ENCODE assay signal across 17 cellular contexts in the genomic region with DNA sequence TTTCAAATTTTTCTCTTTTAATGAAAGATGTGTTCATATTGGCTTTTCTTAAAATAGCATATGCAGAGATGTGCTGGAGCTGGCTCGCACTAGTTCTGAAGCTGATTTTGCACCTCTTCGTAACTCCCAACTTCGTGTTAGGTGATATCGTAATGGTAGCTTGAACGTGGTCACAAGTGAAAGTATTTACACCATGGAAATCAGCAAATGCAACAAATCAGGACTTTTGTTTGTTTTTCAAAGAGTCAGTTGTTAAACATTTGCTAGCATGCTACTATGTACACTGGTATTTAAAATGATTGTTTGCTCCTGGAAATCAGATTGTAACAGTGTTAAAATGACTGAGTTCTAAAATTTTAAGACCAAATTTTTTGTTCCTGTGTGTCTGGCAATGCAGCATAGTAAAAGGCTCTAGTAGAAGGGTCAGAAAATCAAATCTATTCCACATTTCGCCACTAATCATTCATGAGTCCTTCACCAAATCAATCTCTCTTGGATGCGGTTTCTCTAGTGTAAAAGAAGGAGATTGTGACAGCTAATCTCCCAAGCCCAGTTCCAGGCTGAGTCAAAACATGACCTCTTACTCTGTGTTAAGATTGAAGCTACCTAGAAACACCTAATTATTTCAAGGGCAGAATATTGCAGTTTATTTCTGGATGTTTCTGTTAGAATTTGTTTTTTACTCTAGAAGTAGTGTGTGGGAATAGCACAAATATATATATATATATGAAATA. TPM values are rescaled to one million over a fixed set of nuclear protein-coding genes. Genes with fewer than 3 reads are reported as not detected.
DNase-seq lines count a peak whose midpoint lies in the region; ATAC-seq, FAIRE-seq and TF ChIP-seq lines count a peak whose summit lies in the region.
"Had no signal": no experiment of that assay in that cellular context is flagged by ENCODE, and none has a peak within 500 bp of the region (broad histone marks: within the 10 kb centered on the region; RNA-seq: fewer than 3 reads in every experiment).

No MANE protein-coding gene starts in this region.

- BruUV-seq in GM12878 (replicated peaks; lab: Mats Ljungman, UMichigan) (no TSS peak), HepG2 (replicated peaks; lab: Mats Ljungman, UMichigan) (no TSS peak)

- H3K4me2 ChIP-seq in GM12878 (ENCODE audit: control insufficient read depth, insufficient read depth): no peak overlapping the region
- 0 out of 2 replicates have a peak overlapping the region, but pooled peaks have one; percentile 40 for H3K4me2 ChIP-seq in HepG2 (ENCODE audit: low read depth, low read length)
- H3K4me2 ChIP-seq: BLaER1 treated with 17β-estradiol and CSF1 and Interleukin-3, amounts not matched to agents 10 nM and 100 nM had no signal

- CTCF ChIA-PET in activated CD8-positive, alpha-beta memory T cell treated with anti-CD3 and anti-CD28 coated beads, Interleukin-2, amount 10 ng/mL, durations not matched to agents 7 days and 5 days (lab: Charles Lee): no interaction called here
- CTCF ChIA-PET in GM12878 (lab: Yijun Ruan, JAX) (interaction anchor here (0.6 to 1.3 kb wide), 4 partner anchors 11 to 485 kb away, joined by 3 to 4 read pairs (median 3); partner anchors contain the start of gene EOMES), HepG2 (lab: Yijun Ruan, JAX; ENCODE audit: low intra/inter-chr PET ratio, low total read pairs) (no interaction called here)

- H3K27ac ChIP-seq in GM12878 (ENCODE audit: control insufficient read depth, insufficient read depth) (no peak overlapping the region), HepG2 (ENCODE audit: extremely low read length, insufficient read depth, low read length) (no peak overlapping the region), spleen (peak overlapping the region in 1 of 8 donors; percentile 29)
- H3K27ac ChIP-seq: BLaER1 treated with 17β-estradiol and CSF1 and Interleukin-3, amounts not matched to agents 10 nM and 100 nM; Peyer's patch had no signal

- H2AFZ ChIP-seq in GM12878 (ENCODE audit: control insufficient read depth, low read depth, low read length) (no peak overlapping the region), HepG2 (ENCODE audit: low read length) (no peak overlapping the region)

- SMC1A ChIA-PET in GM12878 (lab: Charles Lee; ENCODE audit: uncharacterized antibody, unreplicated experiment): interaction anchor here (0.9 to 2.3 kb wide), 13 partner anchors 9 to 189 kb away, joined by 3 to 8 read pairs (median 3); no protein-coding TSS in a partner anchor

- in situ Hi-C loops in GM12878 (cut with MboI) (no loop called here), HepG2 (cut with HindIII; ENCODE audit: extremely low pct_ligation_motif_present, low pct_unique_long_range_greater_than_20kb) (no loop called here)

- TF ChIP-seq POLR2A in GM12878 (IDR thresholded peaks at IDR 0.05; ENCODE audit: low read depth, low read length) (no peak), HepG2 (IDR thresholded peaks at IDR 0.05; ENCODE audit: insufficient read depth in 1 of 2, low read depth in 2 of 2, low read length in 2 of 2) (no peak), spleen (IDR thresholded peaks at IDR 0.05) (no peak)

- TF ChIP-seq EP300 in GM12878 (IDR thresholded peaks at IDR 0.05; ENCODE audit: borderline replicate concordance in 1 of 2, control insufficient read depth in 1 of 2, low read depth in 2 of 2, low read length in 2 of 2): no peak
- no peak for TF ChIP-seq EP300 in HepG2 (IDR thresholded peaks at IDR 0.05; ENCODE audit: low read depth in 2 of 2, low read length in 2 of 2)
- no peak for TF ChIP-seq EP300 in HepG2 (CRISPR knock-in tag; IDR thresholded peaks at IDR 0.05; ENCODE audit: borderline replicate concordance)

- TF ChIP-seq RAD21 in GM12878 (IDR thresholded peaks at IDR 0.05; ENCODE audit: insufficient read depth, low read depth, low read length) (no peak), HepG2 (CRISPR knock-in tag; IDR thresholded peaks at IDR 0.05) (no peak)

- TF ChIP-seq CTCF in GM12878 (IDR thresholded peaks at IDR 0.05 in 2 of 3, conservative IDR thresholded peaks at IDR 0.05 in 1 of 3; ENCODE audit: control insufficient read depth in 2 of 3, extremely low read depth in 1 of 3, insufficient read depth in 1 of 3, low read depth in 3 of 3, low read length in 3 of 3) (no peak), HepG2 (CRISPR knock-in tag; IDR thresholded peaks at IDR 0.05) (no peak), spleen (IDR thresholded peaks at IDR 0.05 in 8 of 11, conservative IDR thresholded peaks at IDR 0.05 in 3 of 11) (no peak)

- H3K9ac ChIP-seq in GM12878 (ENCODE audit: control insufficient read depth, insufficient read depth, low read length): no peak overlapping the region
- no peak overlapping the region for H3K9ac ChIP-seq in HepG2 (ENCODE audit: insufficient read depth, low read depth, low read length)
- H3K9ac ChIP-seq: BLaER1 treated with 17β-estradiol and CSF1 and Interleukin-3, amounts not matched to agents 10 nM and 100 nM had no signal

- no peaks in the 10 kb centered on the region for H3K27me3 Mint-ChIP-seq in activated CD8-positive, alpha-beta memory T cell treated with anti-CD3 and anti-CD28 coated beads, Interleukin-2, amount 10 ng/mL, durations not matched to agents 7 days and 5 days

- H3K27me3 ChIP-seq in GM12878 (replicated peaks in 1 of 2; ENCODE audit: control insufficient read depth in 2 of 2, insufficient read depth in 2 of 2, low read length in 1 of 2): no peaks in the 10 kb centered on the region
- no peaks in the 10 kb centered on the region for H3K27me3 ChIP-seq in HepG2 (ENCODE audit: control insufficient read depth in 1 of 2, insufficient read depth in 2 of 2, low read length in 2 of 2)
- no peaks in the 10 kb centered on the region for H3K27me3 ChIP-seq in spleen (replicated peaks in 1 of 7)
- H3K27me3 ChIP-seq: BLaER1 treated with 17β-estradiol and CSF1 and Interleukin-3, amounts not matched to agents 10 nM and 100 nM; Peyer's patch had no signal

- H3K27ac Mint-ChIP-seq in activated CD8-positive, alpha-beta memory T cell treated with anti-CD3 and anti-CD28 coated beads, Interleukin-2, amount 10 ng/mL, durations not matched to agents 7 days and 5 days: peak overlapping the region; percentile 44
- H3K27ac Mint-ChIP-seq in stimulated activated effector memory CD8-positive, alpha-beta T cell treated with anti-CD3 and anti-CD28 coated beads, Interleukin-12 subunit alpha, Interleukin-12 subunit beta, amount 100 ng/mL, for 72 hours: no peak overlapping the region

- H3K4me3 Mint-ChIP-seq in activated CD8-positive, alpha-beta memory T cell treated with anti-CD3 and anti-CD28 coated beads, Interleukin-2, amount 10 ng/mL, durations not matched to agents 7 days and 5 days: peak overlapping the region; percentile 2
- peak overlapping the region; percentile 36 for H3K4me3 Mint-ChIP-seq in stimulated activated effector memory CD8-positive, alpha-beta T cell treated with anti-CD3 and anti-CD28 coated beads, Interleukin-12 subunit alpha, Interleukin-12 subunit beta, amount 100 ng/mL, for 72 hours

- no peaks in the 10 kb centered on the region for H3K4me1 ChIP-seq in GM12878 (ENCODE audit: control insufficient read depth, insufficient read depth, low read length)
- peaks cover 12% of the 10 kb centered on the region; the same call in 1 of the 2 replicates for H3K4me1 ChIP-seq in HepG2 (ENCODE audit: insufficient read depth, low read length)
- H3K4me1 ChIP-seq in spleen: peaks cover 0 to 17% (median 3%) of the 10 kb centered on the region in 6 donors
- H3K4me1 ChIP-seq: Peyer's patch had no signal

- WGBS in GM12878 (ENCODE audit: insufficient coverage, insufficient replicate concordance, low lambda C conversion rate, missing lambda C conversion rate): 18% methylated on average over 7 of the region's 7 CpGs
- WGBS in HepG2 (ENCODE audit: low lambda C conversion rate): 22% methylated on average over 7 of the region's 7 CpGs
- WGBS in spleen, 5 donors: 69 to 82% (median 80%) methylated on average over 7 of the region's 7 CpGs

- H3K9me3 Mint-ChIP-seq in activated CD8-positive, alpha-beta memory T cell treated with anti-CD3 and anti-CD28 coated beads, Interleukin-2, amount 10 ng/mL, durations not matched to agents 7 days and 5 days (ENCODE audit: low read depth): no peaks in the 10 kb centered on the region
- H3K9me3 Mint-ChIP-seq in stimulated activated effector memory CD8-positive, alpha-beta T cell treated with anti-CD3 and anti-CD28 coated beads, Interleukin-12 subunit alpha, Interleukin-12 subunit beta, amount 100 ng/mL, for 72 hours: no peaks in the 10 kb centered on the region

- ATAC-seq in activated CD8-positive, alpha-beta memory T cell treated with anti-CD3 and anti-CD28 coated beads, Interleukin-2, amount 10 ng/mL, durations not matched to agents 7 days and 5 days: peak; percentile 30
- ATAC-seq in GM12878 (peak; percentile 54), HepG2 (peak; percentile 56), GM21529 (IDR thresholded peaks at IDR 0.05; ENCODE audit: unreplicated experiment) (no peak)
- peak; percentile 55 for ATAC-seq in stimulated activated effector memory CD8-positive, alpha-beta T cell treated with anti-CD3 and anti-CD28 coated beads, Interleukin-12 subunit alpha, Interleukin-12 subunit beta, amount 100 ng/mL, for 72 hours

- H3K4me1 Mint-ChIP-seq in activated CD8-positive, alpha-beta memory T cell treated with anti-CD3 and anti-CD28 coated beads, Interleukin-2, amount 10 ng/mL, durations not matched to agents 7 days and 5 days: peaks cover 24% of the 10 kb centered on the region
- H3K4me1 Mint-ChIP-seq in stimulated activated effector memory CD8-positive, alpha-beta T cell treated with anti-CD3 and anti-CD28 coated beads, Interleukin-12 subunit alpha, Interleukin-12 subunit beta, amount 100 ng/mL, for 72 hours: peaks cover 19% of the 10 kb centered on the region

- DNase-seq in activated CD8-positive, alpha-beta memory T cell treated with anti-CD3 and anti-CD28 coated beads, Interleukin-2, amount 10 ng/mL, durations not matched to agents 7 days and 5 days: no peak
- no peak for DNase-seq in activated CD8-positive, alpha-beta memory T cell treated with anti-CD3 and anti-CD28 coated beads for 24 hours
- no peak for DNase-seq in GM12878 (ENCODE audit: low read depth, low spot score)
- DNase-seq in HepG2 (ENCODE audit: low spot score): peak; percentile 4
- DNase-seq in stimulated activated effector memory CD8-positive, alpha-beta T cell treated with anti-CD3 and anti-CD28 coated beads, Interleukin-12 subunit alpha, Interleukin-12 subunit beta, amount 100 ng/mL, for 72 hours (ENCODE audit: low spot score in 2 of 2): no peak
- no peak for DNase-seq in spleen
- no peak for DNase-seq in GM03348 (ENCODE audit: low spot score)
- DNase-seq: DMS 273 treated with DMSO at 0.1 percent for 48 hours, HCEC 1CT, KG1, NCI-H1436, NCI-H2029 treated with DMSO at 0.1 percent for 48 hours, NCI-H510A treated with DMSO at 0.1 percent for 48 hours, Peyer's patch, SHP77 had no signal

- POLR2A ChIA-PET in GM12878 (lab: Charles Lee) (interaction anchor here (1.2 to 1.4 kb wide), 2 partner anchors 10 to 187 kb away, joined by 4 to 6 read pairs; no protein-coding TSS in a partner anchor), HepG2 (lab: Yijun Ruan, JAX) (no interaction called here)

- no peak overlapping the region for H3K4me3 ChIP-seq in GM12878
- no peak overlapping the region; a peak in 1 of 6 replicates for H3K4me3 ChIP-seq in HepG2 (replicated peaks in 1 of 3; ENCODE audit: insufficient read depth in 1 of 3, low read depth in 2 of 3, low read length in 3 of 3)
- no peak overlapping the region for H3K4me3 ChIP-seq in spleen
- H3K4me3 ChIP-seq: BLaER1 treated with 17β-estradiol and CSF1 and Interleukin-3, amounts not matched to agents 10 nM and 100 nM; Peyer's patch had no signal

- no peaks in the 10 kb centered on the region for H3K79me2 ChIP-seq in GM12878 (ENCODE audit: control insufficient read depth, insufficient read depth, low read length)
- no peaks in the 10 kb centered on the region for H3K79me2 ChIP-seq in HepG2 (ENCODE audit: insufficient read depth, low read length)

- H3K36me3 ChIP-seq in GM12878 (ENCODE audit: control insufficient read depth in 2 of 2, insufficient read depth in 2 of 2, low read length in 1 of 2): no peaks in the 10 kb centered on the region
- no peaks in the 10 kb centered on the region for H3K36me3 ChIP-seq in HepG2 (replicated peaks in 1 of 2; ENCODE audit: control insufficient read depth in 1 of 2, insufficient read depth in 2 of 2, low read length in 2 of 2)
- H3K36me3 ChIP-seq in spleen: no peaks in the 10 kb centered on the region
- H3K36me3 ChIP-seq: BLaER1 treated with 17β-estradiol and CSF1 and Interleukin-3, amounts not matched to agents 10 nM and 100 nM; Peyer's patch had no signal

- RAD21 ChIA-PET in GM12878 (lab: Charles Lee; ENCODE audit: unreplicated experiment): interaction anchor here (1.1 to 2.1 kb wide), 4 partner anchors 11 to 495 kb away, joined by 3 to 8 read pairs (median 4); no protein-coding TSS in a partner anchor

- H3K9me3 ChIP-seq in GM12878 (replicated peaks; ENCODE audit: control insufficient read depth, insufficient read depth, low read length) (no peaks in the 10 kb centered on the region), HepG2 (ENCODE audit: low read length) (no peaks in the 10 kb centered on the region), spleen (no peaks in the 10 kb centered on the region)
- H3K9me3 ChIP-seq: Peyer's patch had no signal

- H3K36me3 Mint-ChIP-seq in activated CD8-positive, alpha-beta memory T cell treated with anti-CD3 and anti-CD28 coated beads, Interleukin-2, amount 10 ng/mL, durations not matched to agents 7 days and 5 days: peaks cover 10% of the 10 kb centered on the region
- no peaks in the 10 kb centered on the region for H3K36me3 Mint-ChIP-seq in stimulated activated effector memory CD8-positive, alpha-beta T cell treated with anti-CD3 and anti-CD28 coated beads, Interleukin-12 subunit alpha, Interleukin-12 subunit beta, amount 100 ng/mL, for 72 hours

- FAIRE-seq in GM12878 (lab: Jason Lieb, UNC): no peak
- no peak for FAIRE-seq in HepG2 (lab: Jason Lieb, UNC)

- intact Hi-C loops in GM12878 (cut with micrococcal nuclease; ENCODE audit: unreplicated experiment) (no loop called here), HepG2 (cut with micrococcal nuclease; ENCODE audit: unreplicated experiment) (loop anchor here (5.0 kb wide), 1 partner anchor 35 kb away; no protein-coding TSS in a partner anchor), spleen (cut with DNase I; ENCODE audit: low total_unique reads) (no loop called here)

- H4K20me1 ChIP-seq in GM12878 (ENCODE audit: control insufficient read depth, insufficient read depth): no peaks in the 10 kb centered on the region
- no peaks in the 10 kb centered on the region for H4K20me1 ChIP-seq in HepG2 (ENCODE audit: insufficient read depth, low read length)
- H4K20me1 ChIP-seq: BLaER1 treated with 17β-estradiol and CSF1 and Interleukin-3, amounts not matched to agents 10 nM and 100 nM had no signal

RNA-seq across cellular contexts. Expression of gene CMC1, which starts 34.3 kb away (rescaled TPM):
- 10 to 100 TPM; 22.5 to 23.7 TPM for total RNA-seq in activated CD8-positive, alpha-beta memory T cell treated with anti-CD3 and anti-CD28 coated beads, Interleukin-2, amount 10 ng/mL, durations not matched to agents 7 days and 5 days
- 59.0 and 65.7 TPM in 2 replicates for total RNA-seq in GM12878 (2013; cell fraction: nucleolus; rRNA removed)
- total RNA-seq in GM12878 (2014; rRNA removed): 12.3 and 13.8 TPM in 2 replicates
- total RNA-seq in GM12878 (2014; rRNA removed; fragmentation: Illumina TruSeq; extraction: Trizol): 15.9 and 16.2 TPM in 2 replicates
- 22.9 and 27.1 TPM in 2 replicates for total RNA-seq in GM12878 (2021)
- 13.4 TPM for polyA plus RNA-seq in GM12878 (2011; ENCODE audit: low read depth)
- polyA plus RNA-seq in GM12878 (2011; rRNA removed): 84.3 and 148 TPM in 2 replicates
- polyA plus RNA-seq in GM12878 (2011; cell fraction: cytosol; rRNA removed): 25.1 and 25.6 TPM in 2 replicates
- polyA plus RNA-seq in GM12878 (2011; cell fraction: nucleus; rRNA removed): 38.7 and 50.8 TPM in 2 replicates
- polyA plus RNA-seq in GM12878 (2012): 24.4 and 28.2 TPM in 2 replicates
- polyA plus RNA-seq in GM12878 (2014; fragmentation: Illumina TruSeq; extraction: Trizol): 13.0 and 16.3 TPM in 2 replicates
- polyA plus RNA-seq in GM12878 (2014; fragmentation: Nextera tagmentation; extraction: Ambion mirVana): 10 to 100 TPM; 26.9 to 41.2 TPM
- polyA plus RNA-seq in GM12878 (2014; rRNA removed): 31.4 and 32.6 TPM in 2 replicates
- polyA plus RNA-seq in GM12878 (2016; fragmentation: Nextera tagmentation; extraction: Ambion mirVana): 100 to 1,000 TPM in 1 of 2 experiments, 10 to 100 TPM in 1; 94.4 to 118 TPM
- 13.3 and 15.8 TPM in 2 replicates for polyA minus RNA-seq in GM12878 (2011; rRNA and poly(A)+ RNA removed)
- polyA minus RNA-seq in GM12878 (2011; cell fraction: cytosol; rRNA and poly(A)+ RNA removed): 10.4 and 23.9 TPM in 2 replicates
- 52.2 and 85.2 TPM in 2 replicates for polyA minus RNA-seq in GM12878 (2011; cell fraction: nucleus; rRNA and poly(A)+ RNA removed)
- 29.5 and 32.3 TPM in 2 replicates for total RNA-seq in HepG2 (2016; rRNA removed; fragmentation: Illumina TruSeq; extraction: Trizol)
- 23.4 and 25.5 TPM in 2 replicates for total RNA-seq in HepG2 (2016; cell fraction: cytosol; rRNA removed; fragmentation: Illumina TruSeq; extraction: Trizol; ENCODE audit: low read depth)
- total RNA-seq in HepG2 (2016; cell fraction: insoluble cytoplasmic fraction; rRNA removed; fragmentation: Illumina TruSeq; extraction: Trizol): 28.5 and 32.7 TPM in 2 replicates
- total RNA-seq in HepG2 (2016; cell fraction: membrane; rRNA removed; fragmentation: Illumina TruSeq; extraction: Trizol): 20.9 and 22.7 TPM in 2 replicates
- 17.1 and 18.8 TPM in 2 replicates for total RNA-seq in HepG2 (2016; cell fraction: nucleus; rRNA removed; fragmentation: Illumina TruSeq; extraction: Trizol)
- 19.9 and 22.1 TPM in 2 replicates for polyA plus RNA-seq in HepG2 (2011; rRNA removed)
- 11.6 and 16.4 TPM in 2 replicates for polyA plus RNA-seq in HepG2 (2011; cell fraction: cytosol; rRNA removed)
- polyA plus RNA-seq in HepG2 (2011; cell fraction: nucleus; rRNA removed): 8.8 and 11.8 TPM in 2 replicates
- polyA plus RNA-seq in HepG2 (2012): 30.2 and 38.8 TPM in 2 replicates
- polyA plus RNA-seq in HepG2 (2016; cell fraction: cytosol; fragmentation: Illumina TruSeq; extraction: Trizol; ENCODE audit: low read depth): 28.3 and 32.3 TPM in 2 replicates
- 43.4 and 48.7 TPM in 2 replicates for polyA plus RNA-seq in HepG2 (2016; cell fraction: insoluble cytoplasmic fraction; fragmentation: Illumina TruSeq; extraction: Trizol; ENCODE audit: low read depth)
- 26.3 and 29.5 TPM in 2 replicates for polyA plus RNA-seq in HepG2 (2016; cell fraction: membrane; fragmentation: Illumina TruSeq; extraction: Trizol; ENCODE audit: low read depth)
- polyA plus RNA-seq in HepG2 (2016; cell fraction: nucleus; fragmentation: Illumina TruSeq; extraction: Trizol; ENCODE audit: insufficient read depth, low read depth): 35.4 and 35.6 TPM in 2 replicates
- 3.6 and 5.0 TPM in 2 replicates for polyA minus RNA-seq in HepG2 (2011; rRNA and poly(A)+ RNA removed; ENCODE audit: low replicate concordance)
- 4.6 and 9.9 TPM in 2 replicates for polyA minus RNA-seq in HepG2 (2011; cell fraction: cytosol; rRNA and poly(A)+ RNA removed)
- 43.8 and 44.0 TPM in 2 replicates for polyA minus RNA-seq in HepG2 (2011; cell fraction: nucleus; rRNA and poly(A)+ RNA removed)
- total RNA-seq in spleen: 10 to 100 TPM; 32.8 to 54.1 (median 39.6) TPM
- polyA plus RNA-seq in spleen: 10 to 100 TPM; 34.8 to 59.5 (median 40.3) TPM
